In the genomic region with DNA sequence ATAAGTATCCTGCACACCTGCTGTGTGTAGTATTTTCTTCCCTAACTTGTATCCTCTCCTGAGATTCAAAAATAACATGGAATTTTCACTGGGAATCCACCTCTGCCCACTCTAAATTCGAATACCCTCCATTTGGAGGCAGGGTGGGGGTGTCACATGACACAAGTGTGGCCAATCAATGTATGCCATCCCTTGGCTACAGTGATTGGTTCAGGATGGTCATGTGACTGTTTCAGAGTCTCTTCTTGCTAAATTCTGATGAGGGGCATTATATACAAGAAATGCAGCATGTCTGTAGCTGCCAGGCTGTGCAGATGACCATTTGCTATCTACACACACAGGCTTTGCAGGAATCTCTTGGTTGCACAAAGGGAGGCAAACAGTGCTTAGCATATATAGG, we compare ENCODE assay signal across 22 cellular contexts.
"Had no signal": no experiment of that assay in that cellular context is flagged by ENCODE, and none has a peak within 500 bp of the region (broad histone marks: within the 10 kb centered on the region; RNA-seq: fewer than 3 reads in every experiment).

No MANE protein-coding gene starts in this region.

- ATAC-seq: T-cell had no signal

- H3K27me3 ChIP-seq: Peyer's patch, SJSA1 had no signal

- H3K9me3 ChIP-seq: Peyer's patch, SJSA1 had no signal

- H3K36me3 ChIP-seq: Peyer's patch, SJSA1 had no signal

- DNase-seq: KBM-7, MM.1S, MV-4-11, NCI-H1092 treated with DMSO at 0.1 percent for 48 hours, NCI-H1436, NCI-H187, NCI-H2029, NCI-H2081 treated with DMSO at 0.1 percent for 48 hours, NCI-H2171, NCI-H226, NCI-H446 treated with DMSO at 0.1 percent for 48 hours, NCI-H510A treated with DMSO at 0.1 percent for 48 hours, NCI-H526, OCI-M1, PC-9, Peyer's patch, Right ventricle myocardium superior, SIG-M5, SW 1271, T-cell had no signal

- H3K4me1 ChIP-seq: Peyer's patch, SJSA1 had no signal

- H2AFZ ChIP-seq: PC-9 had no signal

- H3K27ac ChIP-seq: PC-9, Peyer's patch, SJSA1, SK-N-MC had no signal

- H3K4me3 ChIP-seq: PC-9, Peyer's patch, SJSA1, SK-N-MC had no signal

- H3K4me2 ChIP-seq: PC-9 had no signal
